ENCODE assay signal across 8 cellular contexts in genomic region chr18:61606759-61607158, GRCh38.
DNase-seq lines count a peak whose midpoint lies in the region; ATAC-seq and TF ChIP-seq lines count a peak whose summit lies in the region.

No MANE protein-coding gene starts in this region.

- H3K4me3 ChIP-seq in gastroesophageal sphincter (peak overlapping the region in 1 of 2 donors; percentile 20), OCI-LY7 (ENCODE audit: low read depth, low read length, poor library complexity, severe bottlenecking) (no peak overlapping the region)

- H3K27me3 ChIP-seq in gastroesophageal sphincter: peaks cover 33% of the 10 kb centered on the region

- TF ChIP-seq CTCF in gastroesophageal sphincter (IDR thresholded peaks at IDR 0.05): no peak
- no peak for TF ChIP-seq CTCF in progenitor cell of endocrine pancreas (IDR thresholded peaks at IDR 0.05; ENCODE audit: unreplicated experiment)
- no peak for TF ChIP-seq CTCF in OCI-LY7 (conservative IDR thresholded peaks at IDR 0.05; ENCODE audit: low read length)

- no peak overlapping the region for H3K27ac Mint-ChIP-seq in progenitor cell of endocrine pancreas
- no peak overlapping the region for H3K27ac Mint-ChIP-seq in activated naive CD4-positive, alpha-beta T cell treated with anti-CD3 and anti-CD28 coated beads, Interleukin-2, amount 50 U/mL, for 72 hours
- no peak overlapping the region for H3K27ac Mint-ChIP-seq in stimulated activated naive CD8-positive, alpha-beta T cell treated with anti-CD3 and anti-CD28 coated beads, Interleukin-15, amount 100 ng/mL, for 72 hours

- H3K9me3 Mint-ChIP-seq in progenitor cell of endocrine pancreas (ENCODE audit: low read depth): peaks cover 4% of the 10 kb centered on the region
- H3K9me3 Mint-ChIP-seq in activated naive CD4-positive, alpha-beta T cell treated with anti-CD3 and anti-CD28 coated beads, Interleukin-2, amount 50 U/mL, for 72 hours: no peaks in the 10 kb centered on the region
- no peaks in the 10 kb centered on the region for H3K9me3 Mint-ChIP-seq in stimulated activated naive CD8-positive, alpha-beta T cell treated with anti-CD3 and anti-CD28 coated beads, Interleukin-15, amount 100 ng/mL, for 72 hours

- intact Hi-C loops in OCI-LY7 (cut with micrococcal nuclease; ENCODE audit: unreplicated experiment): no loop called here

- peak; percentile 90 for ATAC-seq in gastroesophageal sphincter
- ATAC-seq in activated naive CD4-positive, alpha-beta T cell treated with anti-CD3 and anti-CD28 coated beads, Interleukin-2, amount 50 U/mL, for 72 hours: no peak
- no peak for ATAC-seq in stimulated activated naive CD8-positive, alpha-beta T cell treated with anti-CD3 and anti-CD28 coated beads, Interleukin-15, amount 100 ng/mL, for 72 hours

- CTCF ChIA-PET in OCI-LY7 (lab: Charles Lee; ENCODE audit: unreplicated experiment): no interaction called here

- no peaks in the 10 kb centered on the region for H3K9me3 ChIP-seq in gastroesophageal sphincter
- H3K9me3 ChIP-seq in OCI-LY7 (ENCODE audit: low read length): no peaks in the 10 kb centered on the region

- WGBS in gastroesophageal sphincter (ENCODE audit: low coverage in 1 of 2), 2 donors: 6% methylated on average over 5 of the region's 5 CpGs

- no peaks in the 10 kb centered on the region for H3K36me3 ChIP-seq in gastroesophageal sphincter
- no peaks in the 10 kb centered on the region for H3K36me3 ChIP-seq in OCI-LY7 (ENCODE audit: insufficient read depth, low read length)

- POLR2A ChIA-PET in OCI-LY7 (lab: Charles Lee): interaction anchor here (0.6 kb wide), 1 partner anchor 1694 kb away, joined by 7 read pairs; no protein-coding TSS in a partner anchor

- peak overlapping the region in 3 of 4 donors; percentile 42 to 53 (median 53) for H3K27ac ChIP-seq in gastroesophageal sphincter
- no peak overlapping the region for H3K27ac ChIP-seq in OCI-LY7 (ENCODE audit: low read depth, low read length, poor library complexity, severe bottlenecking)

- H3K4me2 ChIP-seq in OCI-LY7 (ENCODE audit: low read length): no peak overlapping the region

- no peaks in the 10 kb centered on the region for H3K79me2 ChIP-seq in OCI-LY7 (ENCODE audit: insufficient read depth, low read depth, low read length)

- H3K9me2 ChIP-seq in OCI-LY7 (ENCODE audit: insufficient read depth, low read length): no peaks in the 10 kb centered on the region

- no peak overlapping the region for H2AFZ ChIP-seq in OCI-LY7 (ENCODE audit: low read length)

- TF ChIP-seq POLR2A in gastroesophageal sphincter (IDR thresholded peaks at IDR 0.05): no peak

- H3K27me3 Mint-ChIP-seq in progenitor cell of endocrine pancreas: peaks cover 33% of the 10 kb centered on the region
- H3K27me3 Mint-ChIP-seq in stimulated activated naive CD8-positive, alpha-beta T cell treated with anti-CD3 and anti-CD28 coated beads, Interleukin-15, amount 100 ng/mL, for 72 hours: peaks cover 55% of the 10 kb centered on the region

- H3K4me3 Mint-ChIP-seq in progenitor cell of endocrine pancreas (ENCODE audit: low read depth): peak overlapping the region; percentile 28
- H3K4me3 Mint-ChIP-seq in stimulated activated naive CD8-positive, alpha-beta T cell treated with anti-CD3 and anti-CD28 coated beads, Interleukin-15, amount 100 ng/mL, for 72 hours: no peak overlapping the region

- H4K20me1 ChIP-seq in OCI-LY7 (ENCODE audit: insufficient read depth, low read length): no peaks in the 10 kb centered on the region

- H3K36me3 Mint-ChIP-seq in progenitor cell of endocrine pancreas (ENCODE audit: insufficient read depth): no peaks in the 10 kb centered on the region
- H3K36me3 Mint-ChIP-seq in activated naive CD4-positive, alpha-beta T cell treated with anti-CD3 and anti-CD28 coated beads, Interleukin-2, amount 50 U/mL, for 72 hours: no peaks in the 10 kb centered on the region

- peaks cover 0 to 13% (median 6%) of the 10 kb centered on the region in 3 donors for H3K4me1 ChIP-seq in gastroesophageal sphincter
- H3K4me1 ChIP-seq in OCI-LY7 (ENCODE audit: insufficient read depth, low read length, poor library complexity, severe bottlenecking): no peaks in the 10 kb centered on the region

- TF ChIP-seq EP300 in gastroesophageal sphincter (IDR thresholded peaks at IDR 0.05): no peak

- BruUV-seq in OCI-LY7 (replicated peaks; lab: Mats Ljungman, UMichigan): no TSS peak

- DNase-seq in GM04504 (ENCODE audit: low read depth) (peak; percentile 80), SW 1271 (lab: John Stamatoyannopoulos, UW) (peak; percentile 83 to 90), progenitor cell of endocrine pancreas (ENCODE audit: low spot score, unreplicated experiment) (no peak), middle frontal gyrus (ENCODE audit: extremely low spot score, low spot score) (no peak), OCI-LY7 (ENCODE audit: low spot score) (no peak)
- DNase-seq in activated naive CD4-positive, alpha-beta T cell treated with anti-CD3 and anti-CD28 coated beads, Interleukin-2, amount 50 U/mL, for 72 hours (ENCODE audit: low spot score in 2 of 2): no peak
- DNase-seq in stimulated activated naive CD8-positive, alpha-beta T cell treated with anti-CD3 and anti-CD28 coated beads, Interleukin-15, amount 100 ng/mL, for 72 hours: no peak

- H3K4me1 Mint-ChIP-seq in progenitor cell of endocrine pancreas (ENCODE audit: low read depth): peaks cover 6% of the 10 kb centered on the region
- H3K4me1 Mint-ChIP-seq in stimulated activated naive CD8-positive, alpha-beta T cell treated with anti-CD3 and anti-CD28 coated beads, Interleukin-15, amount 100 ng/mL, for 72 hours: no peaks in the 10 kb centered on the region

Comparison
In these comparisons a context has a peak if more than half of its experiments do, and no peak if none do; other contexts are left out.
1. DNase-seq: peak in GM04504 (single experiment) and SW 1271 (2 of 2); none in progenitor cell of endocrine pancreas (single experiment), middle frontal gyrus (single experiment), activated naive CD4-positive, alpha-beta T cell treated with anti-CD3 and anti-CD28 coated beads, Interleukin-2, amount 50 U/mL, for 72 hours (0 of 2), stimulated activated naive CD8-positive, alpha-beta T cell treated with anti-CD3 and anti-CD28 coated beads, Interleukin-15, amount 100 ng/mL, for 72 hours (0 of 2) and OCI-LY7 (single experiment).